In the genomic region with DNA sequence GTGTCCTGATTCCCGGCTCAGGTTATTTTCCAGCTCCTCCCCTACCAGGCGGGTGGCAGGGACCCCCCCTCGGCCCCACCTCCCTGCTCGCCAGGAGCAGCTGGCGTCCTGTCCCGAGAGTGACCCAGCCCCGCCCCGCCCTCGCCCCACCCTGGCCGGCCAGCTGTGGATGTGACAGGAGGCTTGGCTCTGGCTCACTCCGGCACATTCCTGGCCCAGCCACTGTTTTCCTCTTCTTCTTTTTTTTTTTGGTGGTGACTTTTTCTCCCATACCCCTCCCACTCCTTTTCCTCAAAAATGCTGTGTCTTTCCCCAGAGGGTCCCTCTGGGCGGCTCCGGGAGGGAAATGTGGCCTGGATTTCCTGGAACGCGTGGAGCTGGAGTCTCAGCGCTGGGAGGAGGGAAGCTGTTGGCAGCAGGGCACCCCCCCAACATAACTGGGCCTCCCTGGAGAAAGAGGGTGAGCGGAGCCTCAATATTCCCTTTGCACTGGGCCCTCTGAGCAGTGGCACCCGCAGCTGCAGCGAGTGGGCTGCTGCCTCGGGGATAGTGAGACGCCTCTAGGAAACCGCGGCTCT, we compare ENCODE assay signal across 12 cellular contexts. TPM values are rescaled to one million over a fixed set of nuclear protein-coding genes. Genes with fewer than 3 reads are reported as not detected.
DNase-seq lines count a peak whose midpoint lies in the region; ATAC-seq and TF ChIP-seq lines count a peak whose summit lies in the region.
"Had no signal": no experiment of that assay in that cellular context is flagged by ENCODE, and none has a peak within 500 bp of the region (broad histone marks: within the 10 kb centered on the region; RNA-seq: fewer than 3 reads in every experiment).

No MANE protein-coding gene starts in this region.

- peak; percentile 20 for DNase-seq in MG63
- DNase-seq in colonic mucosa: peak; percentile 71
- peak; percentile 36 to 73 for DNase-seq in left lung
- peak; percentile 7 to 42 for DNase-seq in tibial nerve (ENCODE audit: low spot score in 2 of 2)
- DNase-seq in HPDE6-E6E7 (ENCODE audit: extremely low spot score): no peak
- no peak for DNase-seq in activated CD4-positive, alpha-beta T cell treated with anti-CD3 and anti-CD28 coated beads, Interleukin-2, amount 50 U/mL, for 48 hours
- DNase-seq in stimulated activated effector memory CD8-positive, alpha-beta T cell treated with anti-CD3 and anti-CD28 coated beads, Interleukin-12 subunit alpha, Interleukin-12 subunit beta, amount 100 ng/mL, for 72 hours (ENCODE audit: low spot score in 2 of 2): no peak
- DNase-seq: activated CD4-positive, alpha-beta T cell treated with anti-CD3 and anti-CD28 coated beads for 36 hours; hypothalamus had no signal

- H3K27me3 ChIP-seq in MG63 (no peaks in the 10 kb centered on the region), colonic mucosa (peaks cover 22% of the 10 kb centered on the region), left lung (peaks cover 0 to 76% of the 10 kb centered on the region in 2 donors), tibial nerve (peaks cover 0 to 34% of the 10 kb centered on the region in 2 donors)

- ATAC-seq in left lung (peak; percentile 75), GM18858 (IDR thresholded peaks at IDR 0.05; ENCODE audit: unreplicated experiment) (no peak)
- ATAC-seq in stimulated activated effector memory CD8-positive, alpha-beta T cell treated with anti-CD3 and anti-CD28 coated beads, Interleukin-12 subunit alpha, Interleukin-12 subunit beta, amount 100 ng/mL, for 72 hours: no peak
- ATAC-seq: activated CD4-positive, alpha-beta T cell treated with anti-CD3 and anti-CD28 coated beads for 36 hours had no signal

- H3K36me3 ChIP-seq in MG63 (no peaks in the 10 kb centered on the region), colonic mucosa (no peaks in the 10 kb centered on the region), left lung (no peaks in the 10 kb centered on the region), tibial nerve (no peaks in the 10 kb centered on the region)

- H3K27ac ChIP-seq in colonic mucosa (no peak overlapping the region), left lung (no peak overlapping the region), tibial nerve (no peak overlapping the region)

- no peak for TF ChIP-seq POLR2A in tibial nerve (IDR thresholded peaks at IDR 0.05)

- no peak overlapping the region for H3K27ac Mint-ChIP-seq in stimulated activated effector memory CD8-positive, alpha-beta T cell treated with anti-CD3 and anti-CD28 coated beads, Interleukin-12 subunit alpha, Interleukin-12 subunit beta, amount 100 ng/mL, for 72 hours
- H3K27ac Mint-ChIP-seq: activated CD4-positive, alpha-beta T cell treated with anti-CD3 and anti-CD28 coated beads for 36 hours; stimulated activated memory B cell treated with anti-CD40 and anti-IgM and Interleukin-4, amounts not matched to agents 10 μg/mL and 1 μg/mL and 100 μg/mL, for 72 hours had no signal

- H3K4me1 Mint-ChIP-seq in stimulated activated effector memory CD8-positive, alpha-beta T cell treated with anti-CD3 and anti-CD28 coated beads, Interleukin-12 subunit alpha, Interleukin-12 subunit beta, amount 100 ng/mL, for 72 hours: no peaks in the 10 kb centered on the region
- H3K4me1 Mint-ChIP-seq: activated CD4-positive, alpha-beta T cell treated with anti-CD3 and anti-CD28 coated beads for 36 hours; stimulated activated memory B cell treated with anti-CD40 and anti-IgM and Interleukin-4, amounts not matched to agents 10 μg/mL and 1 μg/mL and 100 μg/mL, for 72 hours had no signal

- TF ChIP-seq CTCF in colonic mucosa (IDR thresholded peaks at IDR 0.05) (no peak), left lung (IDR thresholded peaks at IDR 0.05) (no peak), tibial nerve (IDR thresholded peaks at IDR 0.05) (no peak)

- H3K9me3 Mint-ChIP-seq in stimulated activated effector memory CD8-positive, alpha-beta T cell treated with anti-CD3 and anti-CD28 coated beads, Interleukin-12 subunit alpha, Interleukin-12 subunit beta, amount 100 ng/mL, for 72 hours: no peaks in the 10 kb centered on the region
- H3K9me3 Mint-ChIP-seq: stimulated activated memory B cell treated with anti-CD40 and anti-IgM and Interleukin-4, amounts not matched to agents 10 μg/mL and 1 μg/mL and 100 μg/mL, for 72 hours had no signal

- intact Hi-C loops in colonic mucosa (cut with DNase I): no loop called here
- intact Hi-C loops in left lung (cut with DNase I): no loop called here

- peak overlapping the region in 1 of 2 donors; percentile 9 for H3K9ac ChIP-seq in colonic mucosa (ENCODE audit: low read depth in 2 of 2, low read length in 2 of 2)

- H3K4me3 Mint-ChIP-seq in stimulated activated effector memory CD8-positive, alpha-beta T cell treated with anti-CD3 and anti-CD28 coated beads, Interleukin-12 subunit alpha, Interleukin-12 subunit beta, amount 100 ng/mL, for 72 hours: no peak overlapping the region
- H3K4me3 Mint-ChIP-seq: activated CD4-positive, alpha-beta T cell treated with anti-CD3 and anti-CD28 coated beads for 36 hours; stimulated activated memory B cell treated with anti-CD40 and anti-IgM and Interleukin-4, amounts not matched to agents 10 μg/mL and 1 μg/mL and 100 μg/mL, for 72 hours had no signal

- H3K4me3 ChIP-seq in MG63 (no peak overlapping the region), colonic mucosa (no peak overlapping the region), left lung (no peak overlapping the region), tibial nerve (peak overlapping the region in 1 of 4 donors; percentile 5)

- H3K4me1 ChIP-seq in colonic mucosa (peaks cover 5% of the 10 kb centered on the region), left lung (peaks cover 0 to 19% of the 10 kb centered on the region in 2 donors), tibial nerve (peaks cover 0 to 20% (median 3%) of the 10 kb centered on the region in 4 donors)

- H3K9me3 ChIP-seq in MG63 (no peaks in the 10 kb centered on the region), colonic mucosa (no peaks in the 10 kb centered on the region), left lung (no peaks in the 10 kb centered on the region), tibial nerve (no peaks in the 10 kb centered on the region)

- 2 to 6% methylated on average over 17 to 18 of the region's 23 CpGs for WGBS in tibial nerve, 2 donors

- no peaks in the 10 kb centered on the region for H3K36me3 Mint-ChIP-seq in stimulated activated effector memory CD8-positive, alpha-beta T cell treated with anti-CD3 and anti-CD28 coated beads, Interleukin-12 subunit alpha, Interleukin-12 subunit beta, amount 100 ng/mL, for 72 hours
- H3K36me3 Mint-ChIP-seq: stimulated activated memory B cell treated with anti-CD40 and anti-IgM and Interleukin-4, amounts not matched to agents 10 μg/mL and 1 μg/mL and 100 μg/mL, for 72 hours had no signal

- no peak for TF ChIP-seq EP300 in tibial nerve (IDR thresholded peaks at IDR 0.05)

RNA-seq across cellular contexts. Expression of a gene that starts 28.3 kb away (rescaled TPM):
- 110 and 119 TPM in 2 replicates for total RNA-seq in MG63 (2014; rRNA removed; shearing (Covaris generic); ENCODE audit: low replicate concordance)
- 100 to 1,000 TPM; 107 to 144 TPM for total RNA-seq in colonic mucosa
- total RNA-seq in left lung: 10 to 100 TPM; 78.5 to 94.4 TPM
- total RNA-seq in tibial nerve: 10 to 100 TPM; 60.7 to 73.0 (median 64.1) TPM

RNA-seq across cellular contexts. Expression of a gene that starts 38.3 kb away (rescaled TPM):
- total RNA-seq in MG63 (2014; rRNA removed; shearing (Covaris generic); ENCODE audit: low replicate concordance): 0.42 TPM in 1 of 2 replicates, not detected in the other
- under 1 TPM; 0.16 to 0.22 TPM for total RNA-seq in colonic mucosa
- under 1 TPM; 0.18 to 0.52 TPM for total RNA-seq in left lung
- total RNA-seq in tibial nerve: 1 to 10 TPM in 2 of 4 donors, under 1 TPM in 1, not detected in 1; 0.30 to 4.5 (median 1.1) TPM
- total RNA-seq: activated CD4-positive, alpha-beta T cell treated with anti-CD3 and anti-CD28 coated beads for 36 hours; OCI-LY7 had no signal

Comparison
In these comparisons a context has a peak if more than half of its experiments do, and no peak if none do; other contexts are left out.
1. DNase-seq: peak in MG63 (single experiment), colonic mucosa (single experiment), left lung (2 of 2) and tibial nerve (2 of 2); none in HPDE6-E6E7 (single experiment), activated CD4-positive, alpha-beta T cell treated with anti-CD3 and anti-CD28 coated beads, Interleukin-2, amount 50 U/mL, for 48 hours (0 of 2) and stimulated activated effector memory CD8-positive, alpha-beta T cell treated with anti-CD3 and anti-CD28 coated beads, Interleukin-12 subunit alpha, Interleukin-12 subunit beta, amount 100 ng/mL, for 72 hours (0 of 2).